8 cellular contexts compared by ENCODE assay signal in genomic region chr6:150334790-150335783, GRCh38. TPM values are rescaled to one million over a fixed set of nuclear protein-coding genes. Genes with fewer than 3 reads are reported as not detected.
DNase-seq lines count a peak whose midpoint lies in the region; ATAC-seq, FAIRE-seq and TF ChIP-seq lines count a peak whose summit lies in the region.

No MANE protein-coding gene starts in this region.

- no peaks in the 10 kb centered on the region for H3K36me3 ChIP-seq in BJ (ENCODE audit: control insufficient read depth, insufficient read depth, low read length)
- no peaks in the 10 kb centered on the region for H3K36me3 ChIP-seq in K562 (ENCODE audit: control insufficient read depth, insufficient read depth, low read length)

- H3K27ac ChIP-seq in K562 (ENCODE audit: extremely low read depth, low read depth, low read length): no peak overlapping the region

- no peaks in the 10 kb centered on the region for H3K9me1 ChIP-seq in K562 (ENCODE audit: control insufficient read depth, insufficient read depth, low read length)

- CTCF ChIA-PET in BJ (lab: Yijun Ruan, JAX): interaction anchor here (0.6 to 1.8 kb wide), 13 partner anchors 8 to 264 kb away, joined by 3 to 30 read pairs (median 4); no protein-coding TSS in a partner anchor
- CTCF ChIA-PET in K562 (lab: Yijun Ruan, JAX; ENCODE audit: low intra/inter-chr PET ratio): interaction anchor here (0.5 to 3.9 kb wide), 8 partner anchors 67 to 401 kb away, joined by 3 to 47 read pairs (median 5); partner anchors contain the start of gene ULBP3

- H3K27me3 ChIP-seq in BJ (ENCODE audit: control insufficient read depth, insufficient read depth, low read length): no peaks in the 10 kb centered on the region; the same call in 1 of the 2 replicates
- H3K27me3 ChIP-seq in K562 (ENCODE audit: control insufficient read depth in 2 of 2, insufficient read depth in 2 of 2, low read length in 2 of 2): no peaks in the 10 kb centered on the region

- intact Hi-C loops in K562 (cut with micrococcal nuclease): loop anchor here (1.0 to 2.0 kb wide), 4 partner anchors 67 to 255 kb away; no protein-coding TSS in a partner anchor

- peak; percentile 92 for FAIRE-seq in K562 (lab: Jason Lieb, UNC)

- TF ChIP-seq POLR2A in K562 (conservative IDR thresholded peaks at IDR 0.05): no peak

- no peak overlapping the region for H3K4me2 ChIP-seq in K562 (ENCODE audit: insufficient read depth, low read length)

- H3K79me2 ChIP-seq in K562 (ENCODE audit: control insufficient read depth, insufficient read depth, low read length): no peaks in the 10 kb centered on the region

- no peak for TF ChIP-seq EP300 in K562 (IDR thresholded peaks at IDR 0.05; ENCODE audit: low read length)

- POLR2A ChIA-PET in BJ (lab: Charles Lee) (interaction anchor here (0.7 kb wide), 1 partner anchor 490 kb away, joined by 6 read pairs; no protein-coding TSS in a partner anchor), K562 (lab: Yijun Ruan, JAX) (interaction anchor here (0.7 kb wide), 1 partner anchor 32 kb away, joined by 3 read pairs; no protein-coding TSS in a partner anchor)

- TF ChIP-seq CTCF in BJ (IDR thresholded peaks at IDR 0.05; ENCODE audit: insufficient read depth, low read depth, low read length) (peak; percentile 83), GM12872 (IDR thresholded peaks at IDR 0.05; ENCODE audit: insufficient read depth, low read depth, low read length) (peak; percentile 64), K562 (IDR thresholded peaks at IDR 0.05 in 2 of 3, conservative IDR thresholded peaks at IDR 0.05 in 1 of 3; ENCODE audit: insufficient read depth in 2 of 3, low read depth in 1 of 3, low read length in 3 of 3) (peak; percentile 79 to 95 (median 87))

- WGBS in K562 (ENCODE audit: insufficient coverage, low coverage, missing lambda C conversion rate): 33% methylated on average over 7 of the region's 7 CpGs

- in situ Hi-C loops in K562 (cut with MboI): loop anchor here (5.0 kb wide), 1 partner anchor 253 kb away; no protein-coding TSS in a partner anchor

- no peaks in the 10 kb centered on the region for H3K9me3 Mint-ChIP-seq in stimulated activated naive CD8-positive, alpha-beta T cell treated with anti-CD3 and anti-CD28 coated beads, Interleukin-15, amount 100 ng/mL, for 72 hours

- peaks cover 6% of the 10 kb centered on the region for H3K27me3 Mint-ChIP-seq in stimulated activated naive CD8-positive, alpha-beta T cell treated with anti-CD3 and anti-CD28 coated beads, Interleukin-15, amount 100 ng/mL, for 72 hours

- peak; percentile 99 for TF ChIP-seq RAD21 in K562 (CRISPR knock-in tag; conservative IDR thresholded peaks at IDR 0.05 in 1 of 2, IDR thresholded peaks at IDR 0.05 in 1 of 2)

- peak overlapping the region; percentile 41 for H2AFZ ChIP-seq in K562 (ENCODE audit: low read depth, low read length)

- H3K4me1 Mint-ChIP-seq in stimulated activated naive CD8-positive, alpha-beta T cell treated with anti-CD3 and anti-CD28 coated beads, Interleukin-15, amount 100 ng/mL, for 72 hours: no peaks in the 10 kb centered on the region

- no peak for DNase-seq in BJ (ENCODE audit: low read depth)
- DNase-seq in NCI-H460 (ENCODE audit: extremely low read depth, low read depth): peak; percentile 39
- DNase-seq in K562 (ENCODE audit: extremely low read depth in 1 of 4, low spot score in 3 of 4): peak; percentile 69 to 84 (median 75)
- DNase-seq in iris pigment epithelial cell (ENCODE audit: low read depth): peak; percentile 81
- peak; percentile 24 to 30 for DNase-seq in stimulated activated naive CD8-positive, alpha-beta T cell treated with anti-CD3 and anti-CD28 coated beads, Interleukin-15, amount 100 ng/mL, for 72 hours

- no peak overlapping the region for H3K4me3 Mint-ChIP-seq in stimulated activated naive CD8-positive, alpha-beta T cell treated with anti-CD3 and anti-CD28 coated beads, Interleukin-15, amount 100 ng/mL, for 72 hours

- H3K9me3 ChIP-seq in K562 (replicated peaks; ENCODE audit: control insufficient read depth, insufficient read depth, low read depth, low read length): no peaks in the 10 kb centered on the region

- H3K9ac ChIP-seq in K562 (ENCODE audit: insufficient read depth in 1 of 2, low read depth in 2 of 2, low read length in 2 of 2): no peak overlapping the region

- H3K4me3 ChIP-seq in BJ (ENCODE audit: low read depth, low read length) (no peak overlapping the region), K562 (no peak overlapping the region)

- H3K27ac Mint-ChIP-seq in stimulated activated naive CD8-positive, alpha-beta T cell treated with anti-CD3 and anti-CD28 coated beads, Interleukin-15, amount 100 ng/mL, for 72 hours: no peak overlapping the region

- no TSS peak for BruUV-seq in K562 (replicated peaks; lab: Mats Ljungman, UMichigan)

- ATAC-seq in K562 (peak; percentile 77), HG03354 (IDR thresholded peaks at IDR 0.05; ENCODE audit: poor library complexity, severe bottlenecking, unreplicated experiment) (no peak), HG02610 (IDR thresholded peaks at IDR 0.05; ENCODE audit: unreplicated experiment) (no peak)
- ATAC-seq in stimulated activated naive CD8-positive, alpha-beta T cell treated with anti-CD3 and anti-CD28 coated beads, Interleukin-15, amount 100 ng/mL, for 72 hours: no peak

- H4K20me1 ChIP-seq in K562 (replicated peaks; ENCODE audit: control insufficient read depth, insufficient read depth, low read length): no peaks in the 10 kb centered on the region

- H3K4me1 ChIP-seq in K562 (replicated peaks in 1 of 2; ENCODE audit: control insufficient read depth in 2 of 2, insufficient read depth in 2 of 2, low read length in 2 of 2): peaks cover 8 to 13% of the 10 kb centered on the region in 2 experiments; a peak in 3 of 5 replicates

TF ChIP-seq in K562, 482 proteins besides CTCF, POLR2A, EP300 and RAD21 (continues in another document):
- TF ChIP-seq TBL1XR1 (IDR thresholded peaks at IDR 0.05; ENCODE audit: low read length in 2 of 2): no peak
- no peak for TF ChIP-seq ILF3 (IDR thresholded peaks at IDR 0.05; ENCODE audit: borderline replicate concordance)
- peak; percentile 39; the same call in 1 of the 2 replicates for TF ChIP-seq NFATC3 (IDR thresholded peaks at IDR 0.05)
- no peak for TF ChIP-seq POLR2AphosphoS5 (IDR thresholded peaks at IDR 0.05; ENCODE audit: control insufficient read depth, insufficient read depth, low read depth, low read length)
- TF ChIP-seq ZNF778 (CRISPR knock-in tag; IDR thresholded peaks at IDR 0.05): no peak
- TF ChIP-seq ARHGAP35 (IDR thresholded peaks at IDR 0.05; ENCODE audit: partially characterized antibody): peak; percentile 67
- TF ChIP-seq ZBTB17 (CRISPR knock-in tag; IDR thresholded peaks at IDR 0.05): no peak
- TF ChIP-seq SAFB2 (IDR thresholded peaks at IDR 0.05; ENCODE audit: borderline replicate concordance, low read depth, low read length, severe bottlenecking): no peak
- no peak for TF ChIP-seq SETDB1 (IDR thresholded peaks at IDR 0.05; ENCODE audit: low read length)
- no peak for TF ChIP-seq ZNF79 (CRISPR knock-in tag; IDR thresholded peaks at IDR 0.05; ENCODE audit: low read depth)
- TF ChIP-seq ZNF124 (CRISPR knock-in tag; IDR thresholded peaks at IDR 0.05): no peak

RNA-seq across cellular contexts. Expression of gene IYD, which starts 33.7 kb away (rescaled TPM):
- polyA plus RNA-seq in BJ (2011; rRNA removed): not detected in 2 replicates
- polyA minus RNA-seq in BJ (2011; rRNA and poly(A)+ RNA removed): not detected in 2 replicates
- not detected in 2 replicates for total RNA-seq in NCI-H460 (2014; rRNA removed; shearing (Covaris generic))
- not detected in 2 replicates for polyA plus RNA-seq in NCI-H460 (2014; cell fraction: nucleus; rRNA removed)
- not detected in 2 replicates for total RNA-seq in K562 (2011; cell fraction: chromatin; rRNA removed; ENCODE audit: low replicate concordance)
- not detected in 2 replicates for total RNA-seq in K562 (2011; cell fraction: nucleolus; rRNA removed)
- not detected in 2 replicates for total RNA-seq in K562 (2011; cell fraction: nucleoplasm; rRNA removed)
- not detected in 2 replicates for total RNA-seq in K562 (2014; rRNA removed)
- not detected in 2 replicates for total RNA-seq in K562 (2014; rRNA removed; fragmentation: Illumina TruSeq; extraction: Trizol)
- total RNA-seq in K562 (2015; rRNA removed; fragmentation: Illumina TruSeq; extraction: Trizol): not detected in 2 replicates
- total RNA-seq in K562 (2021): not detected in 2 replicates
- not detected in 2 replicates for polyA plus RNA-seq in K562 (2011; rRNA removed)
- polyA plus RNA-seq in K562 (2011; cell fraction: cytosol; rRNA removed): not detected in 2 replicates
- polyA plus RNA-seq in K562 (2011; cell fraction: nucleus; rRNA removed): not detected in 2 replicates
- polyA plus RNA-seq in K562 (2012): 0.01 TPM in 1 of 2 replicates, not detected in the other
- not detected in 2 replicates for polyA plus RNA-seq in K562 (2014; fragmentation: Illumina TruSeq; extraction: Trizol)
- not detected for polyA plus RNA-seq in K562 (2014; fragmentation: Nextera tagmentation; extraction: Ambion mirVana)
- 0.09 TPM in 1 of 2 replicates, not detected in the other for polyA plus RNA-seq in K562 (2014; rRNA removed)
- 0.04 TPM in 1 of 2 replicates, not detected in the other for polyA minus RNA-seq in K562 (2011; rRNA and poly(A)+ RNA removed)
- not detected in 2 replicates for polyA minus RNA-seq in K562 (2011; cell fraction: cytosol; rRNA and poly(A)+ RNA removed)
- not detected in 2 replicates for polyA minus RNA-seq in K562 (2011; cell fraction: nucleus; rRNA and poly(A)+ RNA removed)
